In the genomic region with DNA sequence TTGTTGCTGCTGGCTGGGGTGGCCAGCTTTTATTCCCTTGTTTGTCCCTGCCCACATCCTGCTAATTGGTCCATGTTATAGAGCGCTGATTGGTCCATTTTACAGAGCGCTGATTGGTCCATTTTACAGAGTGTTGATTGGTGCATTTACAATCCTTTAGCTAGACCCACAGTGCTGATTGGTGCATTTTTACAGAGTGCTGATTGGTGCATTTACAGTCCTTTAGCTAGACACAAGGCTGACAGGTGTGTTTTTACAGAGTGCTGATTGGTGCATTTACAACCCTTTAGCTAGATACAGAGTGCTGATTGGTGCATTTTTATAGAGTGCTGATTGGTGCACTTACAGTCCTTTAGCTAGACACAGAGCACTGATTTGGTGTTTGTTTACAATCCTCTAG, we compare ENCODE assay signal across 2 cellular contexts.
A peak's percentile ranks its signal among the peaks of the same experiment; 100 is the strongest.
TF ChIP-seq lines count a peak whose summit lies in the region.

No MANE protein-coding gene starts in this region.

TF ChIP-seq in HCT116, 20 proteins besides CTCF, POLR2A, EP300 and RAD21:
- peak; percentile 16; the same call in 1 of the 2 replicates for TF ChIP-seq SP1 (IDR thresholded peaks at IDR 0.05; ENCODE audit: low read depth)

TF ChIP-seq in K562, 482 proteins besides CTCF, POLR2A, EP300 and RAD21:
- TF ChIP-seq MAFG (tag; conservative IDR thresholded peaks at IDR 0.05), result 0 out of 2 replicates have a peak, but pooled peaks have one; percentile 7
- TF ChIP-seq FOS (IDR thresholded peaks at IDR 0.05; ENCODE audit: extremely low read depth, insufficient read length), result peak; percentile 22
- TF ChIP-seq C11orf30 (IDR thresholded peaks at IDR 0.05; ENCODE audit: low read depth), result peak; percentile 16; the same call in 1 of the 2 replicates
- peak; percentile 63 for TF ChIP-seq ASH1L (IDR thresholded peaks at IDR 0.05; ENCODE audit: borderline replicate concordance, low read depth, partially characterized antibody)
- peak; percentile 68 for TF ChIP-seq ZNF316 (IDR thresholded peaks at IDR 0.05)
- peak; percentile 46 for TF ChIP-seq RBM25 (IDR thresholded peaks at IDR 0.05; ENCODE audit: low read depth, low read length, severe bottlenecking)
- TF ChIP-seq NFYB (IDR thresholded peaks at IDR 0.05; ENCODE audit: extremely low read depth, insufficient read length), result peak; percentile 44
TF ChIP-seq in K562: peak in this region for 7; not testable (repeated sequence) for 475.
